6 cellular contexts compared by ENCODE assay signal in genomic region chr11:65557280-65558001, GRCh38. TPM values are rescaled to one million over a fixed set of nuclear protein-coding genes. Genes with fewer than 3 reads are reported as not detected.
A peak's percentile ranks its signal among the peaks of the same experiment; 100 is the strongest.
DNase-seq lines count a peak whose midpoint lies in the region; ATAC-seq and TF ChIP-seq lines count a peak whose summit lies in the region.

No MANE protein-coding gene starts in this region.

- H3K9me3 ChIP-seq in lung (ENCODE audit: control insufficient read depth in 2 of 2, insufficient read depth in 1 of 2, low read length in 1 of 2), result no peaks in the 10 kb centered on the region

- H3K36me3 ChIP-seq in lung (ENCODE audit: control insufficient read depth in 2 of 2, insufficient read depth in 2 of 2, low read length in 2 of 2), result peaks cover 0 to 7% of the 10 kb centered on the region in 2 donors

- ATAC-seq in lung (ENCODE audit: insufficient read depth, low FRiP score) (no peak), HG02763 (IDR thresholded peaks at IDR 0.05; ENCODE audit: unreplicated experiment) (no peak)

- intact Hi-C loops in CD14-positive monocyte (cut with micrococcal nuclease), result no loop called here

- peaks cover 49% of the 10 kb centered on the region for H3K4me1 Mint-ChIP-seq in CD14-positive monocyte
- peaks cover 70% of the 10 kb centered on the region for H3K4me1 Mint-ChIP-seq in activated naive CD4-positive, alpha-beta T cell treated with anti-CD3 and anti-CD28 coated beads, Interleukin-2, amount 10 ng/mL, durations not matched to agents 7 days and 5 days

- H3K27ac ChIP-seq in lung (ENCODE audit: low read depth in 1 of 2, low read length in 1 of 2), result peak overlapping the region; percentile 69 to 76

- TF ChIP-seq CTCF in CD14-positive monocyte (IDR thresholded peaks at IDR 0.05), result no peak
- no peak for TF ChIP-seq CTCF in lung (IDR thresholded peaks at IDR 0.05; ENCODE audit: control extremely low read depth, extremely low read depth)

- H3K27me3 Mint-ChIP-seq in CD14-positive monocyte (ENCODE audit: low read depth in 3 of 3), result peaks cover 21 to 45% (median 41%) of the 10 kb centered on the region in 3 donors
- H3K27me3 Mint-ChIP-seq in activated naive CD4-positive, alpha-beta T cell treated with anti-CD3 and anti-CD28 coated beads, Interleukin-2, amount 10 ng/mL, durations not matched to agents 7 days and 5 days, result peaks cover 17% of the 10 kb centered on the region

- H3K9me3 Mint-ChIP-seq in CD14-positive monocyte, result peaks cover 0 to 2% (median 0%) of the 10 kb centered on the region in 7 donors
- no peaks in the 10 kb centered on the region for H3K9me3 Mint-ChIP-seq in activated naive CD4-positive, alpha-beta T cell treated with anti-CD3 and anti-CD28 coated beads, Interleukin-2, amount 10 ng/mL, durations not matched to agents 7 days and 5 days

- H3K27me3 ChIP-seq in lung (ENCODE audit: control insufficient read depth, insufficient read depth), result no peaks in the 10 kb centered on the region

- H3K4me3 Mint-ChIP-seq in CD14-positive monocyte, result peak overlapping the region; percentile 73 to 84
- peak overlapping the region; percentile 80 for H3K4me3 Mint-ChIP-seq in activated naive CD4-positive, alpha-beta T cell treated with anti-CD3 and anti-CD28 coated beads, Interleukin-2, amount 10 ng/mL, durations not matched to agents 7 days and 5 days

- 4 to 5% methylated on average over 27 to 47 of the region's 47 CpGs for WGBS in lung, 2 donors

- H3K27ac Mint-ChIP-seq in CD14-positive monocyte, result peak overlapping the region in 1 of 7 donors; percentile 10
- H3K27ac Mint-ChIP-seq in activated naive CD4-positive, alpha-beta T cell treated with anti-CD3 and anti-CD28 coated beads, Interleukin-2, amount 10 ng/mL, durations not matched to agents 7 days and 5 days, result peak overlapping the region; percentile 88

- no peak for DNase-seq in CD14-positive monocyte (ENCODE audit: low spot score)
- DNase-seq in activated naive CD4-positive, alpha-beta T cell treated with anti-CD3 and anti-CD28 coated beads, Interleukin-2, amount 10 ng/mL, durations not matched to agents 7 days and 5 days, result peak; percentile 47
- no peak for DNase-seq in lung (ENCODE audit: low spot score)
- DNase-seq in Kasumi-1 (lab: John Stamatoyannopoulos, UW), result no peak
- DNase-seq in pons (ENCODE audit: low spot score), result no peak

- peaks cover 0 to 16% of the 10 kb centered on the region in 2 donors for H3K4me1 ChIP-seq in lung (ENCODE audit: control insufficient read depth in 2 of 2, insufficient read depth in 2 of 2, low read length in 2 of 2)

- H3K4me3 ChIP-seq in lung, result no peak overlapping the region

- H3K36me3 Mint-ChIP-seq in CD14-positive monocyte, result peaks cover 0 to 9% of the 10 kb centered on the region in 2 donors
- H3K36me3 Mint-ChIP-seq in activated naive CD4-positive, alpha-beta T cell treated with anti-CD3 and anti-CD28 coated beads, Interleukin-2, amount 10 ng/mL, durations not matched to agents 7 days and 5 days, result peaks cover 3% of the 10 kb centered on the region

- CTCF ChIA-PET in activated naive CD4-positive, alpha-beta T cell treated with anti-CD3 and anti-CD28 coated beads, Interleukin-2, amount 10 ng/mL, durations not matched to agents 7 days and 5 days (lab: Charles Lee), result interaction anchor here (0.8 to 1.3 kb wide), 3 partner anchors 8 to 16 kb away, joined by 3 to 6 read pairs (median 4); partner anchors contain the start of gene FAM89B

RNA-seq across cellular contexts. Expression of gene LTBP3, which starts 0.7 kb away (rescaled TPM):
- polyA plus RNA-seq in CD14-positive monocyte (1 to 10 TPM; 3.4 to 4.6 TPM), lung (10 to 100 TPM; 39.1 to 46.6 TPM)
- total RNA-seq in lung, result 100 to 1,000 TPM; 100 to 111 TPM

RNA-seq across cellular contexts. Expression of gene ZNRD2, which starts 12.8 kb away (rescaled TPM):
- 10 to 100 TPM; 48.5 to 56.2 TPM for polyA plus RNA-seq in CD14-positive monocyte
- total RNA-seq in lung, result 10 to 100 TPM; 22.0 to 35.9 TPM
- polyA plus RNA-seq in lung, result 10 to 100 TPM; 65.6 to 81.5 TPM

RNA-seq across cellular contexts. Expression of gene FAM89B, which starts 14.9 kb away (rescaled TPM):
- 100 to 1,000 TPM in 1 of 2 donors, 10 to 100 TPM in 1; 70.8 to 139 TPM for polyA plus RNA-seq in CD14-positive monocyte
- total RNA-seq in lung, result 10 to 100 TPM; 20.6 to 53.5 TPM
- polyA plus RNA-seq in lung, result 10 to 100 TPM; 44.4 TPM

RNA-seq across cellular contexts. Expression of gene EHBP1L1, which starts 18.4 kb away (rescaled TPM):
- polyA plus RNA-seq in CD14-positive monocyte (10 to 100 TPM; 29.6 to 42.6 TPM), lung (100 to 1,000 TPM in 1 of 2 donors, 10 to 100 TPM in 1; 49.8 to 125 TPM)
- 100 to 1,000 TPM in 1 of 2 donors, 10 to 100 TPM in 1; 58.3 to 154 TPM for total RNA-seq in lung

RNA-seq across cellular contexts. Expression of gene SCYL1, which starts 32.6 kb away (rescaled TPM):
- polyA plus RNA-seq in CD14-positive monocyte, result 10 to 100 TPM; 18.6 to 29.7 TPM
- total RNA-seq in lung, result 10 to 100 TPM; 54.3 to 93.8 TPM
- 100 to 1,000 TPM in 1 of 2 donors, 10 to 100 TPM in 1; 79.1 to 107 TPM for polyA plus RNA-seq in lung

Comparison
In these comparisons a context has a peak if more than half of its experiments do, and no peak if none do; other contexts are left out.
1. RNA of gene LTBP3, which starts 0.7 kb away (polyA plus RNA-seq): 39.1 to 46.6 TPM in lung; 3.4 to 4.6 TPM in CD14-positive monocyte; every median in the first group is over 4 times any median in the second.